ENCODE assay signal across 1 cellular context in the genomic region with DNA sequence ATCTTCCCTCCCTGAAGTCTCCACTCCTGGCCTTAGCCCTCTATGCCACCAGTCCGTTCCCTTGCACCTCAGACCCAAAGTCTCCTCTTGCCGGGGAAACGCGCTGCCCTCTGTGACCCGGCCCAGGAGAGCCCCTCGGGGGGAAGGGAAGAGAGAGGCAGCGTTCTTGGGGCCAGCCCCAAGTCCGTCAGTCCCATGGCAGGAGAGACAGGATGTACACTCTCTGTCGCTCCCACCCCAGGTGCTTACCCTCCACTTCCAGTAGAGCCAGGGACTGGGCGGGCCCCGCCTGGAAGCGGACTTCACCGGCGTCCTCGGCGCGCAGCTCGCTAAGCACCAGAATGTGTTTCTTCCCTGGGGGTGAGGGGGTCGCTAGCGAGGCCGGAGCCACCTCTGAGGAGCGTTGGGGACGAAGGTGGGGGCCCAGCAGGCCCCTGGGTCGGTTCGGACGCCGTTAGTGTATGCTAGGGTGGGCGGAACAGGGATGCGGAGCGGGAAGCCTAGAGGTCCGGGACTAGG.
TF ChIP-seq lines count a peak whose summit lies in the region.

No MANE protein-coding gene starts in this region.

TF ChIP-seq in WTC11, 78 proteins besides CTCF, POLR2A, EP300 and RAD21 (continued from another document):
- TF ChIP-seq, protein P1, sequence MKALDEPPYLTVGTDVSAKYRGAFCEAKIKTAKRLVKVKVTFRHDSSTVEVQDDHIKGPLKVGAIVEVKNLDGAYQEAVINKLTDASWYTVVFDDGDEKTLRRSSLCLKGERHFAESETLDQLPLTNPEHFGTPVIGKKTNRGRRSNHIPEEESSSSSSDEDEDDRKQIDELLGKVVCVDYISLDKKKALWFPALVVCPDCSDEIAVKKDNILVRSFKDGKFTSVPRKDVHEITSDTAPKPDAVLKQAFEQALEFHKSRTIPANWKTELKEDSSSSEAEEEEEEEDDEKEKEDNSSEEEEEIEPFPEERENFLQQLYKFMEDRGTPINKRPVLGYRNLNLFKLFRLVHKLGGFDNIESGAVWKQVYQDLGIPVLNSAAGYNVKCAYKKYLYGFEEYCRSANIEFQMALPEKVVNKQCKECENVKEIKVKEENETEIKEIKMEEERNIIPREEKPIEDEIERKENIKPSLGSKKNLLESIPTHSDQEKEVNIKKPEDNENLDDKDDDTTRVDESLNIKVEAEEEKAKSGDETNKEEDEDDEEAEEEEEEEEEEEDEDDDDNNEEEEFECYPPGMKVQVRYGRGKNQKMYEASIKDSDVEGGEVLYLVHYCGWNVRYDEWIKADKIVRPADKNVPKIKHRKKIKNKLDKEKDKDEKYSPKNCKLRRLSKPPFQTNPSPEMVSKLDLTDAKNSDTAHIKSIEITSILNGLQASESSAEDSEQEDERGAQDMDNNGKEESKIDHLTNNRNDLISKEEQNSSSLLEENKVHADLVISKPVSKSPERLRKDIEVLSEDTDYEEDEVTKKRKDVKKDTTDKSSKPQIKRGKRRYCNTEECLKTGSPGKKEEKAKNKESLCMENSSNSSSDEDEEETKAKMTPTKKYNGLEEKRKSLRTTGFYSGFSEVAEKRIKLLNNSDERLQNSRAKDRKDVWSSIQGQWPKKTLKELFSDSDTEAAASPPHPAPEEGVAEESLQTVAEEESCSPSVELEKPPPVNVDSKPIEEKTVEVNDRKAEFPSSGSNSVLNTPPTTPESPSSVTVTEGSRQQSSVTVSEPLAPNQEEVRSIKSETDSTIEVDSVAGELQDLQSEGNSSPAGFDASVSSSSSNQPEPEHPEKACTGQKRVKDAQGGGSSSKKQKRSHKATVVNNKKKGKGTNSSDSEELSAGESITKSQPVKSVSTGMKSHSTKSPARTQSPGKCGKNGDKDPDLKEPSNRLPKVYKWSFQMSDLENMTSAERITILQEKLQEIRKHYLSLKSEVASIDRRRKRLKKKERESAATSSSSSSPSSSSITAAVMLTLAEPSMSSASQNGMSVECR (CRISPR knock-in tag; IDR thresholded peaks at IDR 0.05; ENCODE audit: borderline replicate concordance) = peak; percentile 70; the same call in 1 of the 2 replicates
